Comparison of ENCODE assay signal across 8 cellular contexts in the genomic region with DNA sequence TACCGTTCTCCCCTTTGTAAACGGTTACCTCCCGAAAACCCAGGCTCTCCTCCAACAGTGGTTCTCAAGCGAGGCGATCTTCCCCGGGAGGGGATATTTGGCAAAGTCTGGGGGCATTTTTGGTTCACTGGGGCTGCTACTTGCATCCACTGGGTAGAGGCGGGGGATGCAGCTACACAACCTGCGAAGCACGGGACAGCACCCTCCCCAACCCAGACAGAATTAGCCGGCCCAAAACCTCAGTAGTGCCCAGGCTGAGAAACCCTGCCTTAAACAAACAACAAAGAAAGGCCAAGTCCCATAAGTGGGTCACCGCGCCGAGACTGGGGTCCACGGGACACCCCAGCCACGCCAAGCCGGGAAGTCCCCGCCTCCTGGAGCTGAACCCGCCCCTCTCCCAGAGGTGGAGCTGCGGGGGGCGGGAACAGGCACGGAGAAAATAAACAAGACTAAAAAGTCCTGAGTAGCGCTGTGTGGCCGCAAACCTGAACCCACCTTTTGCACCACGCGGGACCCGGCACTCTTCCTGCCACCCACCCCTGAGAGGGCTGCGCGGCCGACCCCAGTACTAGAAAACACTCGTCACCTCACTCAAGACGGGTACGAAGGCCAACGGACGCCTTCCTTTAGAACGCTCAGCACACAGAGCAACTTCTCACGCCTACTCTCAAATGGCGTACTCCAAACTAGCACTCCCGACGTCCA. TPM values are rescaled to one million over a fixed set of nuclear protein-coding genes. Genes with fewer than 3 reads are reported as not detected.
DNase-seq lines count a peak whose midpoint lies in the region; ATAC-seq, FAIRE-seq and TF ChIP-seq lines count a peak whose summit lies in the region.
"Not testable (repeated sequence)": the region's sequence is repeated elsewhere in the genome, so short reads cannot be mapped to it uniquely, and the experiment has no call there.

No MANE protein-coding gene starts in this region.

- H3K27me3 ChIP-seq in GM23248 (replicated peaks; ENCODE audit: insufficient read depth); GM12878 (replicated peaks in 1 of 2; ENCODE audit: control insufficient read depth in 2 of 2, insufficient read depth in 2 of 2, low read length in 1 of 2); heart right ventricle; neuron (ENCODE audit: insufficient read depth, low read length); thoracic aorta (replicated peaks; ENCODE audit: insufficient read depth): not testable (repeated sequence)

- CTCF ChIA-PET in GM12878 (lab: Yijun Ruan, JAX) = not testable (repeated sequence)

- H3K79me2 ChIP-seq in GM23248 (ENCODE audit: insufficient read depth) = peaks cover 68% of the 10 kb centered on the region
- peaks cover 48% of the 10 kb centered on the region for H3K79me2 ChIP-seq in GM12878 (ENCODE audit: control insufficient read depth, insufficient read depth, low read length)

- not testable (repeated sequence) for H4K20me1 ChIP-seq in GM23248 (ENCODE audit: insufficient read depth); GM12878 (ENCODE audit: control insufficient read depth, insufficient read depth)

- POLR2A ChIA-PET in GM12878 (lab: Charles Lee) = not testable (repeated sequence)

- not testable (repeated sequence) for DNase-seq in GM23248; GM12878 (ENCODE audit: low read depth, low spot score); heart right ventricle; thoracic aorta (ENCODE audit: low spot score)

- not testable (repeated sequence) for TF ChIP-seq RAD21 in GM12878 (IDR thresholded peaks at IDR 0.05; ENCODE audit: insufficient read depth, low read depth, low read length)

- not testable (repeated sequence) for BruUV-seq in GM12878 (replicated peaks; lab: Mats Ljungman, UMichigan)

- H3K4me2 ChIP-seq in GM23248 (ENCODE audit: unreplicated experiment) = peak overlapping the region; percentile 77
- not testable (repeated sequence) for H3K4me2 ChIP-seq in GM12878 (ENCODE audit: control insufficient read depth, insufficient read depth)

- in situ Hi-C loops in GM23248 (cut with MboI); GM12878 (cut with MboI): not testable (repeated sequence)

- not testable (repeated sequence) for FAIRE-seq in GM12878 (lab: Jason Lieb, UNC)

- H3K4me3 ChIP-seq in GM23248 (peak overlapping the region; percentile 92), GM12878 (peak overlapping the region; percentile 72; the same call in 1 of the 2 replicates), heart right ventricle (peak overlapping the region; percentile 71 to 98 (median 90)), neuron (ENCODE audit: low read length) (peak overlapping the region; percentile 84), thoracic aorta (peak overlapping the region; percentile 100)

- H3K27ac ChIP-seq in GM23248 (peak overlapping the region; percentile 97), VCaP (peak overlapping the region; percentile 93), GM12878 (ENCODE audit: control insufficient read depth, insufficient read depth) (peak overlapping the region; percentile 72), heart right ventricle (peak overlapping the region; percentile 87 to 99 (median 97)), thoracic aorta (peak overlapping the region; percentile 98 to 100)

- peak overlapping the region; percentile 98 for H3K9ac ChIP-seq in GM23248
- H3K9ac ChIP-seq in GM12878 (ENCODE audit: control insufficient read depth, insufficient read depth, low read length) = peak overlapping the region; percentile 44; the same call in 1 of the 2 replicates

- RAD21 ChIA-PET in GM12878 (lab: Charles Lee; ENCODE audit: unreplicated experiment) = not testable (repeated sequence)

- not testable (repeated sequence) for H3K36me3 ChIP-seq in GM23248 (ENCODE audit: low read depth); GM12878 (ENCODE audit: control insufficient read depth in 2 of 2, insufficient read depth in 2 of 2, low read length in 1 of 2); neuron (ENCODE audit: insufficient read depth, low read length); thoracic aorta
- H3K36me3 ChIP-seq in heart right ventricle = peaks cover 0 to 13% (median 0%) of the 10 kb centered on the region in 9 donors

- H3K4me1 ChIP-seq in GM23248 (ENCODE audit: insufficient read depth) (peaks cover 28% of the 10 kb centered on the region), heart right ventricle (peaks cover 3 to 42% (median 26%) of the 10 kb centered on the region in 9 donors), thoracic aorta (ENCODE audit: control insufficient read depth in 1 of 2, low read depth in 2 of 2) (peaks cover 19 to 22% of the 10 kb centered on the region in 2 donors)
- H3K4me1 ChIP-seq in GM12878 (ENCODE audit: control insufficient read depth, insufficient read depth, low read length); neuron (ENCODE audit: insufficient read depth, low read length): not testable (repeated sequence)

- ATAC-seq in HG03520 (IDR thresholded peaks at IDR 0.05; ENCODE audit: unreplicated experiment) = peak; percentile 35
- peak; percentile 75 for ATAC-seq in GM12878
- ATAC-seq in heart right ventricle = peak; percentile 73 to 94 (median 88)
- ATAC-seq in thoracic aorta (ENCODE audit: insufficient number of reproducible peaks, low FRiP score, low read depth) = peak; percentile 27

- 1% methylated on average over 13 to 23 of the region's 39 CpGs for WGBS in GM23248 (ENCODE audit: low coverage in 1 of 2, low lambda C conversion rate in 2 of 2, missing lambda C conversion rate in 2 of 2), 2 experiments
- under 1% methylated on average over 20 of the region's 39 CpGs for WGBS in GM12878 (ENCODE audit: insufficient coverage, insufficient replicate concordance, low lambda C conversion rate, missing lambda C conversion rate)
- 0 to 1% methylated on average over 19 to 21 of the region's 39 CpGs for WGBS in heart right ventricle, 2 donors

- TF ChIP-seq CTCF in VCaP (conservative IDR thresholded peaks at IDR 0.05); GM12878 (IDR thresholded peaks at IDR 0.05 in 2 of 3, conservative IDR thresholded peaks at IDR 0.05 in 1 of 3; ENCODE audit: control insufficient read depth in 2 of 3, extremely low read depth in 1 of 3, insufficient read depth in 1 of 3, low read depth in 3 of 3, low read length in 3 of 3); heart right ventricle (IDR thresholded peaks at IDR 0.05); thoracic aorta (IDR thresholded peaks at IDR 0.05): not testable (repeated sequence)

- intact Hi-C loops in GM12878 (cut with micrococcal nuclease; ENCODE audit: unreplicated experiment) (loop anchor here (5.0 kb wide), 1 partner anchor 90 kb away; a partner anchor contains a TSS), heart right ventricle (cut with DNase I) (loop anchor here in 1 of 10 donors (5.0 kb wide), 1 partner anchor 90 kb away; a partner anchor contains a TSS)

- SMC1A ChIA-PET in GM12878 (lab: Charles Lee; ENCODE audit: uncharacterized antibody, unreplicated experiment) = not testable (repeated sequence)

- H3F3A ChIP-seq in GM23248 (ENCODE audit: insufficient read depth) = peaks cover 22% of the 10 kb centered on the region

- H3K9me3 ChIP-seq in GM23248 (ENCODE audit: low read depth); GM12878 (replicated peaks; ENCODE audit: control insufficient read depth, insufficient read depth, low read length); heart right ventricle; neuron (ENCODE audit: low read length); thoracic aorta: not testable (repeated sequence)

- H3K9me2 ChIP-seq in GM23248 (ENCODE audit: insufficient read depth) = not testable (repeated sequence)

- not testable (repeated sequence) for TF ChIP-seq EP300 in GM12878 (IDR thresholded peaks at IDR 0.05; ENCODE audit: borderline replicate concordance in 1 of 2, control insufficient read depth in 1 of 2, low read depth in 2 of 2, low read length in 2 of 2)

- H2AFZ ChIP-seq in GM23248 = peak overlapping the region; percentile 53; the same call in 1 of the 2 replicates
- H2AFZ ChIP-seq in GM12878 (ENCODE audit: control insufficient read depth, low read depth, low read length); neuron (ENCODE audit: low read depth, low read length): not testable (repeated sequence)

- peak; percentile 34 for TF ChIP-seq POLR2A in GM15510 (IDR thresholded peaks at IDR 0.05; ENCODE audit: borderline replicate concordance, extremely low read depth, insufficient read length)
- TF ChIP-seq POLR2A in GM12878 (IDR thresholded peaks at IDR 0.05; ENCODE audit: low read depth, low read length) = not testable (repeated sequence)

TF ChIP-seq in GM12878, 131 proteins besides CTCF, POLR2A, EP300 and RAD21 (continues in another document):
- peak; percentile 54; the same call in 1 of the 2 replicates for TF ChIP-seq POLR2AphosphoS5 (IDR thresholded peaks at IDR 0.05; ENCODE audit: low read length)

RNA-seq across cellular contexts. Expression of a gene that starts 0.5 kb away (rescaled TPM):
- 146 and 213 TPM in 2 replicates for total RNA-seq in GM23248 (2014; rRNA removed; shearing (Covaris generic))
- polyA plus RNA-seq in GM23248 (2016; fragmentation: Nextera tagmentation; extraction: Ambion mirVana) = 453 and 455 TPM in 2 replicates
- total RNA-seq in GM12878 (2013; cell fraction: nucleolus; rRNA removed) = 46.9 and 48.1 TPM in 2 replicates
- total RNA-seq in GM12878 (2014; rRNA removed) = 96.0 and 130 TPM in 2 replicates
- 63.8 and 65.2 TPM in 2 replicates for total RNA-seq in GM12878 (2014; rRNA removed; fragmentation: Illumina TruSeq; extraction: Trizol)
- 69.6 and 74.5 TPM in 2 replicates for total RNA-seq in GM12878 (2021)
- 33.3 TPM for polyA plus RNA-seq in GM12878 (2011; ENCODE audit: low read depth)
- polyA plus RNA-seq in GM12878 (2011; rRNA removed) = 139 and 178 TPM in 2 replicates
- 45.9 and 70.7 TPM in 2 replicates for polyA plus RNA-seq in GM12878 (2011; cell fraction: cytosol; rRNA removed)
- 27.9 and 35.6 TPM in 2 replicates for polyA plus RNA-seq in GM12878 (2011; cell fraction: nucleus; rRNA removed)
- 67.4 and 81.8 TPM in 2 replicates for polyA plus RNA-seq in GM12878 (2012)
- 86.2 and 103 TPM in 2 replicates for polyA plus RNA-seq in GM12878 (2014; fragmentation: Illumina TruSeq; extraction: Trizol)
- 10 to 100 TPM; 23.5 to 41.9 TPM for polyA plus RNA-seq in GM12878 (2014; fragmentation: Nextera tagmentation; extraction: Ambion mirVana)
- 84.8 and 115 TPM in 2 replicates for polyA plus RNA-seq in GM12878 (2014; rRNA removed)
- 100 to 1,000 TPM; 132 to 148 TPM for polyA plus RNA-seq in GM12878 (2016; fragmentation: Nextera tagmentation; extraction: Ambion mirVana)
- polyA minus RNA-seq in GM12878 (2011; rRNA and poly(A)+ RNA removed) = 26.5 and 34.2 TPM in 2 replicates
- 19.9 and 27.2 TPM in 2 replicates for polyA minus RNA-seq in GM12878 (2011; cell fraction: cytosol; rRNA and poly(A)+ RNA removed)
- polyA minus RNA-seq in GM12878 (2011; cell fraction: nucleus; rRNA and poly(A)+ RNA removed) = 10.2 and 23.4 TPM in 2 replicates
- 100 to 1,000 TPM in 1 of 10 donors, 10 to 100 TPM in 9; 69.2 to 128 (median 88.8) TPM for total RNA-seq in heart right ventricle
- polyA plus RNA-seq in heart right ventricle = 100 to 1,000 TPM in 1 of 2 donors, 10 to 100 TPM in 1; 84.3 to 102 TPM
- total RNA-seq in thoracic aorta = 100 to 1,000 TPM in 1 of 2 donors, 10 to 100 TPM in 1; 93.7 to 111 TPM

Comparison
In these comparisons a context has a peak if more than half of its experiments do, and no peak if none do; other contexts are left out.
1. ATAC-seq: peak in every context shown above with its lines; median percentile 88 in heart right ventricle; 75 in GM12878; 35 in HG03520; 27 in thoracic aorta.